Comparison of ENCODE assay signal across 20 cellular contexts in the genomic region with DNA sequence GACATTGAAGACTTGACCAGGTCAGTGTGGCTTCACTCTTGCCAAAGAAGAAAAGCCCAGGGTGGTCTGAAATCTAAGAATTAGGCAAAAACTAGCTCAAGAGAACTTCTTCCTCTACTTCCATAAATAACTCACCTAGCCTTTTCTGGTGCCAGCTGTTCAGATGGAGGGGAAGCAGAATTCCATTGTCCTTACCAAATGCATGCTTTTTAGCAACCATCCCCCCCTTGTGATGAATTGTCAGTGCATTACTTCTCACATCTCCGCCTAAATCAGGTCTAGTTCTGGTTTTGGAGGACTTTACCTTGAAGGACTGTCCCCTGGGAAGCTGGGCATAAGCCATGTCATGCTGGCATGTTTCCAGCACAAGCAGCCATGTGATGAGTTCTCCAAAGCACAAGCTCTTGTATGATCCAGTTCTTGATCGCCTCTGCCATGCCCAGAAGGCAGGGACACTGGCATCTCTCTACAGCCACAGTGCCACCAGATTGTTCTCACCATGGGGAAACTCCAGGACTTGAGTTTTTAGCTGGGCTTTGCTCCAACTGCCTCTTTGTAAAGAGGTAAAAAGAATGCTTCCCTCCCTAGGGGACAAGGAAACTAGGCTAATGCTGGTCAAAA. TPM values are rescaled to one million over a fixed set of nuclear protein-coding genes. Genes with fewer than 3 reads are reported as not detected.
A peak's percentile ranks its signal among the peaks of the same experiment; 100 is the strongest.
DNase-seq lines count a peak whose midpoint lies in the region; ATAC-seq, FAIRE-seq and TF ChIP-seq lines count a peak whose summit lies in the region.
"Had no signal": no experiment of that assay in that cellular context is flagged by ENCODE, and none has a peak within 500 bp of the region (broad histone marks: within the 10 kb centered on the region; RNA-seq: fewer than 3 reads in every experiment).

No MANE protein-coding gene starts in this region.

- ATAC-seq in stimulated activated effector memory CD8-positive, alpha-beta T cell treated with anti-CD3 and anti-CD28 coated beads, Interleukin-12 subunit alpha, Interleukin-12 subunit beta, amount 100 ng/mL, for 72 hours = peak; percentile 31
- no peak for ATAC-seq in GM21367 (IDR thresholded peaks at IDR 0.05; ENCODE audit: unreplicated experiment)
- ATAC-seq: GM12878 had no signal

- H3K36me3 Mint-ChIP-seq in stimulated activated effector memory CD8-positive, alpha-beta T cell treated with anti-CD3 and anti-CD28 coated beads, Interleukin-12 subunit alpha, Interleukin-12 subunit beta, amount 100 ng/mL, for 72 hours = no peaks in the 10 kb centered on the region
- peaks cover 7% of the 10 kb centered on the region for H3K36me3 Mint-ChIP-seq in osteocyte (ENCODE audit: unreplicated experiment)
- H3K36me3 Mint-ChIP-seq: activated CD4-positive, alpha-beta memory T cell treated with anti-CD3 and anti-CD28 coated beads for 36 hours; activated naive CD8-positive, alpha-beta T cell treated with anti-CD3 and anti-CD28 coated beads for 36 hours; CD8-positive, alpha-beta memory T cell had no signal

- TF ChIP-seq CTCF in left ventricle myocardium inferior (IDR thresholded peaks at IDR 0.05; ENCODE audit: borderline replicate concordance) (no peak), osteocyte (IDR thresholded peaks at IDR 0.05) (no peak)

- no peak for FAIRE-seq in GM19239 (lab: Jason Lieb, UNC)
- FAIRE-seq: G401.6, GM12878, H1, RCC 7860 had no signal

- H3K27me3 ChIP-seq in left ventricle myocardium inferior (ENCODE audit: low read depth) = no peaks in the 10 kb centered on the region

- H3K4me3 Mint-ChIP-seq in stimulated activated effector memory CD8-positive, alpha-beta T cell treated with anti-CD3 and anti-CD28 coated beads, Interleukin-12 subunit alpha, Interleukin-12 subunit beta, amount 100 ng/mL, for 72 hours = no peak overlapping the region
- no peak overlapping the region for H3K4me3 Mint-ChIP-seq in osteocyte (ENCODE audit: unreplicated experiment)
- H3K4me3 Mint-ChIP-seq: activated CD4-positive, alpha-beta memory T cell treated with anti-CD3 and anti-CD28 coated beads for 36 hours; activated naive CD8-positive, alpha-beta T cell treated with anti-CD3 and anti-CD28 coated beads for 36 hours; activated T-cell treated with anti-CD3 and anti-CD28 coated beads, Interleukin-2, amount 50 U/mL, for 24 hours; CD8-positive, alpha-beta memory T cell; central memory CD8-positive, alpha-beta T cell; nephron had no signal

- no peaks in the 10 kb centered on the region for H3K27me3 Mint-ChIP-seq in osteocyte (ENCODE audit: unreplicated experiment)

- H3K9me3 ChIP-seq in left ventricle myocardium inferior (replicated peaks) = no peaks in the 10 kb centered on the region

- DNase-seq in NCI-H345 (lab: John Stamatoyannopoulos, UW) (peak; percentile 20), NCI-H345 treated with DMSO at 0.1 percent for 48 hours (lab: John Stamatoyannopoulos, UW; ENCODE audit: unreplicated experiment) (no peak), left ventricle myocardium inferior (peak; percentile 47), osteocyte (ENCODE audit: extremely low spot score, unreplicated experiment) (no peak), GM19239 (ENCODE audit: insufficient read length, low spot score) (no peak)
- DNase-seq in stimulated activated effector memory CD8-positive, alpha-beta T cell treated with anti-CD3 and anti-CD28 coated beads, Interleukin-12 subunit alpha, Interleukin-12 subunit beta, amount 100 ng/mL, for 72 hours (ENCODE audit: low spot score in 2 of 2) = no peak
- DNase-seq: activated CD4-positive, alpha-beta memory T cell treated with anti-CD3 and anti-CD28 coated beads for 36 hours; activated naive CD8-positive, alpha-beta T cell treated with anti-CD3 and anti-CD28 coated beads for 36 hours; activated T-cell treated with anti-CD3 and anti-CD28 coated beads, Interleukin-2, amount 50 U/mL, for 24 hours; CD8-positive, alpha-beta memory T cell; foreskin fibroblast; NCI-H526 treated with DMSO at 0.1 percent for 48 hours had no signal

- peak overlapping the region; percentile 97 for H3K27ac ChIP-seq in angular gyrus (ENCODE audit: low read depth, low read length)
- H3K27ac ChIP-seq in left ventricle myocardium inferior (replicated peaks) = peak overlapping the region; percentile 68

- peaks cover 32% of the 10 kb centered on the region for H3K36me3 ChIP-seq in left ventricle myocardium inferior

- no peaks in the 10 kb centered on the region for H3K4me1 Mint-ChIP-seq in stimulated activated effector memory CD8-positive, alpha-beta T cell treated with anti-CD3 and anti-CD28 coated beads, Interleukin-12 subunit alpha, Interleukin-12 subunit beta, amount 100 ng/mL, for 72 hours
- peaks cover 12% of the 10 kb centered on the region for H3K4me1 Mint-ChIP-seq in osteocyte (ENCODE audit: unreplicated experiment)
- H3K4me1 Mint-ChIP-seq: activated naive CD8-positive, alpha-beta T cell treated with anti-CD3 and anti-CD28 coated beads for 36 hours; CD8-positive, alpha-beta memory T cell; central memory CD8-positive, alpha-beta T cell had no signal

- H3K4me1 ChIP-seq in left ventricle myocardium inferior = peaks cover 82% of the 10 kb centered on the region

- no peak overlapping the region for H3K27ac Mint-ChIP-seq in stimulated activated effector memory CD8-positive, alpha-beta T cell treated with anti-CD3 and anti-CD28 coated beads, Interleukin-12 subunit alpha, Interleukin-12 subunit beta, amount 100 ng/mL, for 72 hours
- no peak overlapping the region for H3K27ac Mint-ChIP-seq in osteocyte (ENCODE audit: unreplicated experiment)
- H3K27ac Mint-ChIP-seq: activated CD4-positive, alpha-beta memory T cell treated with anti-CD3 and anti-CD28 coated beads for 36 hours; activated naive CD8-positive, alpha-beta T cell treated with anti-CD3 and anti-CD28 coated beads for 36 hours; activated T-cell treated with anti-CD3 and anti-CD28 coated beads, Interleukin-2, amount 50 U/mL, for 24 hours; CD8-positive, alpha-beta memory T cell; nephron had no signal

- no peaks in the 10 kb centered on the region for H3K9me3 Mint-ChIP-seq in stimulated activated effector memory CD8-positive, alpha-beta T cell treated with anti-CD3 and anti-CD28 coated beads, Interleukin-12 subunit alpha, Interleukin-12 subunit beta, amount 100 ng/mL, for 72 hours
- no peaks in the 10 kb centered on the region for H3K9me3 Mint-ChIP-seq in osteocyte (ENCODE audit: unreplicated experiment)
- H3K9me3 Mint-ChIP-seq: activated CD4-positive, alpha-beta memory T cell treated with anti-CD3 and anti-CD28 coated beads for 36 hours; activated naive CD8-positive, alpha-beta T cell treated with anti-CD3 and anti-CD28 coated beads for 36 hours; activated T-cell treated with anti-CD3 and anti-CD28 coated beads, Interleukin-2, amount 50 U/mL, for 24 hours; CD8-positive, alpha-beta memory T cell; central memory CD8-positive, alpha-beta T cell; nephron had no signal

- H3K4me3 ChIP-seq in left ventricle myocardium inferior = no peak overlapping the region
- H3K4me3 ChIP-seq: GM12878 had no signal

- intact Hi-C loops in left ventricle myocardium inferior (cut with micrococcal nuclease) = no loop called here

RNA-seq across cellular contexts. Expression of a gene that starts 52.6 kb away (rescaled TPM):
- 62.6 TPM for total RNA-seq in left ventricle myocardium inferior
- total RNA-seq in osteocyte = 3.5 and 5.9 TPM in 2 replicates
- total RNA-seq: activated naive CD8-positive, alpha-beta T cell treated with anti-CD3 and anti-CD28 coated beads for 36 hours; CD8-positive, alpha-beta memory T cell had no signal

Comparison
In these comparisons a context has a peak if more than half of its experiments do, and no peak if none do; other contexts are left out.
1. DNase-seq: peak in NCI-H345 (single experiment) and left ventricle myocardium inferior (single experiment); none in NCI-H345 treated with DMSO at 0.1 percent for 48 hours (single experiment), stimulated activated effector memory CD8-positive, alpha-beta T cell treated with anti-CD3 and anti-CD28 coated beads, Interleukin-12 subunit alpha, Interleukin-12 subunit beta, amount 100 ng/mL, for 72 hours (0 of 2), osteocyte (single experiment) and GM19239 (single experiment).